ENCODE assay signal across 8 cellular contexts in the genomic region with DNA sequence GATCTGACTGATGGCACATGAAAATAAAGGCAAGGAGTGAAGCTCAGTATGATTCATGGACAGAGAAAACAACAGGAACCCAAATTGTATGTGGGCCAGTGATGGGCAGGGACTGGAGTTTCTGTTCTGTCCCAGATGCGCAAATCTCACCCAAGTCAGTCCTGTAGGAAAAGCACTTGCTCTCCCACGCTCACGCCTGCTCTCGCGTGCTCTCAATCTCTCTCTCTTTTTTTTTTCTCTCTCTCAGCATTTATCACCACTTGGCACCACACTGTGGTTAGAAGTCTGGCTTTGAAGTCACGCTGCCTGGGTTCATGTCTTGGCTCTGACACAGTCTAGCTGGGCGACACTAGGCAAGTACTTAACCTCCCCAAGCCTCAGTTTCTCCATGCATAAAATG.
DNase-seq lines count a peak whose midpoint lies in the region; TF ChIP-seq lines count a peak whose summit lies in the region.
"Had no signal": no experiment of that assay in that cellular context is flagged by ENCODE, and none has a peak within 500 bp of the region (broad histone marks: within the 10 kb centered on the region; RNA-seq: fewer than 3 reads in every experiment).

No MANE protein-coding gene starts in this region.

- no peaks in the 10 kb centered on the region for H3K36me3 ChIP-seq in CD8-positive, alpha-beta memory T cell (ENCODE audit: insufficient read depth, low read length)
- H3K36me3 ChIP-seq: SJSA1 had no signal

- no peak overlapping the region for H3K27ac ChIP-seq in CD8-positive, alpha-beta memory T cell (ENCODE audit: low read depth, low read length)
- H3K27ac ChIP-seq: SJSA1 had no signal

- H3K27me3 ChIP-seq in CD8-positive, alpha-beta memory T cell (ENCODE audit: insufficient read depth, low read length, poor library complexity, severe bottlenecking): no peaks in the 10 kb centered on the region
- H3K27me3 ChIP-seq: SJSA1 had no signal

- H3K9me3 ChIP-seq in CD8-positive, alpha-beta memory T cell (ENCODE audit: low read length): no peaks in the 10 kb centered on the region
- H3K9me3 ChIP-seq: SJSA1 had no signal

- H3K4me3 Mint-ChIP-seq in CD8-positive, alpha-beta memory T cell: peak overlapping the region; percentile 13 to 65 (median 44)
- H3K4me3 Mint-ChIP-seq in brain: no peak overlapping the region

- TF ChIP-seq CTCF in brain (conservative IDR thresholded peaks at IDR 0.05): no peak

- peak in 3 of 5 donors; percentile 13 to 53 (median 37) for DNase-seq in CD8-positive, alpha-beta memory T cell
- DNase-seq in NCI-H226 (peak; percentile 20), renal cortical epithelial cell (ENCODE audit: low read depth) (peak; percentile 33), kidney glomerular epithelial cell (lab: John Stamatoyannopoulos, UW) (no peak), NCI-H446 (lab: John Stamatoyannopoulos, UW) (no peak), cerebellar cortex (ENCODE audit: low spot score) (no peak)

- peaks cover 30% of the 10 kb centered on the region for H3K4me1 ChIP-seq in CD8-positive, alpha-beta memory T cell (ENCODE audit: insufficient read depth, low read length)

- CTCF ChIA-PET in CD8-positive, alpha-beta memory T cell (lab: Charles Lee): no interaction called here

- H3K27me3 Mint-ChIP-seq in CD8-positive, alpha-beta memory T cell: no peaks in the 10 kb centered on the region
- H3K27me3 Mint-ChIP-seq in brain: peaks cover 4% of the 10 kb centered on the region

- peaks cover 0 to 3% (median 0%) of the 10 kb centered on the region in 3 donors for H3K36me3 Mint-ChIP-seq in CD8-positive, alpha-beta memory T cell
- peaks cover 7% of the 10 kb centered on the region for H3K36me3 Mint-ChIP-seq in brain

- H3K4me1 Mint-ChIP-seq in CD8-positive, alpha-beta memory T cell: peaks cover 32 to 46% (median 36%) of the 10 kb centered on the region in 3 donors
- peaks cover 60% of the 10 kb centered on the region for H3K4me1 Mint-ChIP-seq in brain

- no peaks in the 10 kb centered on the region for H3K9me3 Mint-ChIP-seq in CD8-positive, alpha-beta memory T cell
- no peaks in the 10 kb centered on the region for H3K9me3 Mint-ChIP-seq in brain

- H3K27ac Mint-ChIP-seq in CD8-positive, alpha-beta memory T cell: peak overlapping the region in 5 of 8 donors; percentile 0 to 56 (median 31)
- H3K27ac Mint-ChIP-seq in brain: peak overlapping the region in 3 of 5 experiments; percentile 4 to 19 (median 14)

- no peak overlapping the region for H3K4me3 ChIP-seq in CD8-positive, alpha-beta memory T cell (ENCODE audit: low read length)
- H3K4me3 ChIP-seq: SJSA1 had no signal

- POLR2A ChIA-PET in CD8-positive, alpha-beta memory T cell (lab: Charles Lee): no interaction called here

Comparison
In these comparisons a context has a peak if more than half of its experiments do, and no peak if none do; other contexts are left out.
1. DNase-seq: peak in CD8-positive, alpha-beta memory T cell (3 of 5), NCI-H226 (single experiment) and renal cortical epithelial cell (single experiment); none in kidney glomerular epithelial cell (single experiment), NCI-H446 (0 of 2) and cerebellar cortex (single experiment).
2. H3K4me3 Mint-ChIP-seq: peak in CD8-positive, alpha-beta memory T cell (7 of 7); none in brain (0 of 5).